9 cellular contexts compared by ENCODE assay signal in genomic region chrX:70554081-70554480, GRCh38.
DNase-seq lines count a peak whose midpoint lies in the region; ATAC-seq and TF ChIP-seq lines count a peak whose summit lies in the region.
"Had no signal": no experiment of that assay in that cellular context is flagged by ENCODE, and none has a peak within 500 bp of the region (broad histone marks: within the 10 kb centered on the region; RNA-seq: fewer than 3 reads in every experiment).

No MANE protein-coding gene starts in this region.

- no peaks in the 10 kb centered on the region for H3K36me3 ChIP-seq in HEK293 (ENCODE audit: control insufficient read depth in 2 of 2, insufficient read depth in 1 of 2, low read length in 2 of 2)
- no peaks in the 10 kb centered on the region for H3K36me3 ChIP-seq in kidney epithelial cell (ENCODE audit: control insufficient read depth, insufficient read depth, low read length)

- H3K4me3 ChIP-seq in HEK293 (ENCODE audit: low read depth, low read length) (no peak overlapping the region), kidney epithelial cell (ENCODE audit: low read depth, low read length) (no peak overlapping the region)

- H3K27ac ChIP-seq in HEK293 (ENCODE audit: extremely low read depth, low read depth, low read length), result no peak overlapping the region
- H3K27ac ChIP-seq in VCaP, result peak overlapping the region; percentile 53

- no peak for ATAC-seq in HG03175 (IDR thresholded peaks at IDR 0.05; ENCODE audit: unreplicated experiment)
- no peak for ATAC-seq in GM18870 (IDR thresholded peaks at IDR 0.05; ENCODE audit: unreplicated experiment)
- ATAC-seq in GM21576 (IDR thresholded peaks at IDR 0.05; ENCODE audit: unreplicated experiment), result no peak

- CTCF ChIA-PET in HEK293 (lab: Yijun Ruan, JAX), result interaction anchor here (0.6 to 5.2 kb wide), 11 partner anchors 9 to 749 kb away, joined by 3 to 48 read pairs (median 3); partner anchors contain the start of genes GDPD2 and NONO

- DNase-seq in EH (ENCODE audit: low read depth) (peak; percentile 42), kidney epithelial cell (ENCODE audit: low read depth) (no peak), NCI-H2081 treated with DMSO at 0.1 percent for 48 hours (lab: John Stamatoyannopoulos, UW) (no peak)
- DNase-seq: Karpas-422 had no signal

- no peaks in the 10 kb centered on the region for H3K27me3 ChIP-seq in kidney epithelial cell (ENCODE audit: control insufficient read depth, insufficient read depth, low read length)

- H3K9me3 ChIP-seq in HEK293 (ENCODE audit: control insufficient read depth, insufficient read depth, low read depth, low read length), result no peaks in the 10 kb centered on the region; the same call in 1 of the 2 replicates

- no peaks in the 10 kb centered on the region for H3K4me1 ChIP-seq in HEK293 (ENCODE audit: control insufficient read depth, insufficient read depth, low read length)

- TF ChIP-seq CTCF in HEK293 (tag by site-specific recombination; IDR thresholded peaks at IDR 0.05), result no peak
- peak; percentile 57 for TF ChIP-seq CTCF in VCaP (conservative IDR thresholded peaks at IDR 0.05)
- TF ChIP-seq CTCF in kidney epithelial cell (IDR thresholded peaks at IDR 0.05; ENCODE audit: insufficient read depth, low read length, poor library complexity, severe bottlenecking), result peak; percentile 8

- POLR2A ChIA-PET in HEK293 (lab: Yijun Ruan, JAX), result no interaction called here

TF ChIP-seq in HEK293, 187 proteins besides CTCF, POLR2A, EP300 and RAD21:
- peak; percentile 36; the same call in 1 of the 2 replicates for TF ChIP-seq ZNF654 (tag by site-specific recombination; IDR thresholded peaks at IDR 0.05; ENCODE audit: low read depth)
- TF ChIP-seq, protein P1, sequence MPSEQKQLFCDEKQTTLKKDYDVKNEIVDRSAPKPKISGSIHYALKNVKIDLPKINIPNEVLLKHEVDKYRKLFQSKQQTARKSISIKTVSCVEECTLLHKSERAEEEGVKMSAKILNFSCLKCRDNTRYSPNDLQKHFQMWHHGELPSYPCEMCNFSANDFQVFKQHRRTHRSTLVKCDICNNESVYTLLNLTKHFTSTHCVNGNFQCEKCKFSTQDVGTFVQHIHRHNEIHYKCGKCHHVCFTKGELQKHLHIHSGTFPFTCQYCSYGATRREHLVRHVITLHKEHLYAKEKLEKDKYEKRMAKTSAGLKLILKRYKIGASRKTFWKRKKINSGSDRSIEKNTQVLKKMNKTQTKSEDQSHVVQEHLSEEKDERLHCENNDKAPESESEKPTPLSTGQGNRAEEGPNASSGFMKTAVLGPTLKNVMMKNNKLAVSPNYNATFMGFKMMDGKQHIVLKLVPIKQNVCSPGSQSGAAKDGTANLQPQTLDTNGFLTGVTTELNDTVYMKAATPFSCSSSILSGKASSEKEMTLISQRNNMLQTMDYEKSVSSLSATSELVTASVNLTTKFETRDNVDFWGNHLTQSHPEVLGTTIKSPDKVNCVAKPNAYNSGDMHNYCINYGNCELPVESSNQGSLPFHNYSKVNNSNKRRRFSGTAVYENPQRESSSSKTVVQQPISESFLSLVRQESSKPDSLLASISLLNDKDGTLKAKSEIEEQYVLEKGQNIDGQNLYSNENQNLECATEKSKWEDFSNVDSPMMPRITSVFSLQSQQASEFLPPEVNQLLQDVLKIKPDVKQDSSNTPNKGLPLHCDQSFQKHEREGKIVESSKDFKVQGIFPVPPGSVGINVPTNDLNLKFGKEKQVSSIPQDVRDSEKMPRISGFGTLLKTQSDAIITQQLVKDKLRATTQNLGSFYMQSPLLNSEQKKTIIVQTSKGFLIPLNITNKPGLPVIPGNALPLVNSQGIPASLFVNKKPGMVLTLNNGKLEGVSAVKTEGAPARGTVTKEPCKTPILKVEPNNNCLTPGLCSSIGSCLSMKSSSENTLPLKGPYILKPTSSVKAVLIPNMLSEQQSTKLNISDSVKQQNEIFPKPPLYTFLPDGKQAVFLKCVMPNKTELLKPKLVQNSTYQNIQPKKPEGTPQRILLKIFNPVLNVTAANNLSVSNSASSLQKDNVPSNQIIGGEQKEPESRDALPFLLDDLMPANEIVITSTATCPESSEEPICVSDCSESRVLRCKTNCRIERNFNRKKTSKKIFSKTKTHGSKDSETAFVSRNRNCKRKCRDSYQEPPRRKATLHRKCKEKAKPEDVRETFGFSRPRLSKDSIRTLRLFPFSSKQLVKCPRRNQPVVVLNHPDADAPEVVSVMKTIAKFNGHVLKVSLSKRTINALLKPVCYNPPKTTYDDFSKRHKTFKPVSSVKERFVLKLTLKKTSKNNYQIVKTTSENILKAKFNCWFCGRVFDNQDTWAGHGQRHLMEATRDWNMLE (tag by site-specific recombination; conservative IDR thresholded peaks at IDR 0.05; ENCODE audit: low read depth), result peak; percentile 15; the same call in 1 of the 2 replicates
- TF ChIP-seq, protein P2, sequence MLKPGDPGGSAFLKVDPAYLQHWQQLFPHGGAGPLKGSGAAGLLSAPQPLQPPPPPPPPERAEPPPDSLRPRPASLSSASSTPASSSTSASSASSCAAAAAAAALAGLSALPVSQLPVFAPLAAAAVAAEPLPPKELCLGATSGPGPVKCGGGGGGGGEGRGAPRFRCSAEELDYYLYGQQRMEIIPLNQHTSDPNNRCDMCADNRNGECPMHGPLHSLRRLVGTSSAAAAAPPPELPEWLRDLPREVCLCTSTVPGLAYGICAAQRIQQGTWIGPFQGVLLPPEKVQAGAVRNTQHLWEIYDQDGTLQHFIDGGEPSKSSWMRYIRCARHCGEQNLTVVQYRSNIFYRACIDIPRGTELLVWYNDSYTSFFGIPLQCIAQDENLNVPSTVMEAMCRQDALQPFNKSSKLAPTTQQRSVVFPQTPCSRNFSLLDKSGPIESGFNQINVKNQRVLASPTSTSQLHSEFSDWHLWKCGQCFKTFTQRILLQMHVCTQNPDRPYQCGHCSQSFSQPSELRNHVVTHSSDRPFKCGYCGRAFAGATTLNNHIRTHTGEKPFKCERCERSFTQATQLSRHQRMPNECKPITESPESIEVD (tag by site-specific recombination; IDR thresholded peaks at IDR 0.05), result peak; percentile 69
- TF ChIP-seq ZSCAN18 (tag by site-specific recombination; IDR thresholded peaks at IDR 0.05), result no peak
